In the genomic region with DNA sequence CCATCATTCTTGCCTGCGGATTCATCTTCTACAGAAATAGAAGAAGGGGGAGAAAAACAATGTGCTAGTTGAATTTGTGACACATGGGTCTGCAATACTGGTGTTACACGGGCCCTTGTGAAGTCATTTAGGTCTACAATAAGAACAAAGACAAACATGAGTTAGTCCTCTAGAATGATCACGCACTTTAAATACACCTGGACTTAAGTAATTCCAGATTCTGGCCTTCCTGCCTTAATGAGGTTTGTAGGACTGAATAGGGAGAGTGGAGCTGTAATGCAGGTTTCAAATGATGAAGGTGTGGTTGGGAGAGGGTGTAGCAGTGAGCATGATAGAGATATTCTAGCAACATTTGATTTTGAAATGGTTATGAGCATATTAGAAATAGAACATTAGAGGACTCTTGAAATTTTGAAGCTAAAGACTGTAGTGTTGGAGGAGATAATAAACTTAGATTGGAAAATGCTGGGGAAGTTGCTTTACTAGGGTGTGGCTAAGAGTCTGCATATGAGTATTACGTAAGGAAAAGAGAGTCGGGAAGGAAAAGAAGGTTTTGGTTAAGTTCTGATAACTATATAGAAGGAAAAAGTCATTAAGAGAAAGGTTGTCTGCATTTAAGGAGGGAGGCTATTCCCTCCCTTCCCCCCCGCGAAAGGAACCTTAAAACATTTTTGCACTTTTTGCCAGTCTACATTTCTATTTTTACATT, we compare ENCODE assay signal across 8 cellular contexts. TPM values are rescaled to one million over a fixed set of nuclear protein-coding genes. Genes with fewer than 3 reads are reported as not detected.
DNase-seq lines count a peak whose midpoint lies in the region; ATAC-seq and TF ChIP-seq lines count a peak whose summit lies in the region.

No MANE protein-coding gene starts in this region.

- peak overlapping the region; percentile 99 for H3K27ac Mint-ChIP-seq in progenitor cell of endocrine pancreas

- peaks cover 13% of the 10 kb centered on the region for H3K4me1 ChIP-seq in RWPE2 (ENCODE audit: insufficient read depth, poor library complexity, severe bottlenecking)

- H3K27me3 Mint-ChIP-seq in progenitor cell of endocrine pancreas, result no peaks in the 10 kb centered on the region

- peak overlapping the region; percentile 71 for H3K27ac ChIP-seq in RWPE2 (ENCODE audit: poor library complexity, severe bottlenecking)

- H3K9me3 Mint-ChIP-seq in progenitor cell of endocrine pancreas (ENCODE audit: low read depth), result no peaks in the 10 kb centered on the region

- peak overlapping the region; percentile 83 for H3K4me3 ChIP-seq in RWPE2 (ENCODE audit: severe bottlenecking)

- peak overlapping the region; percentile 90 for H3K4me3 Mint-ChIP-seq in progenitor cell of endocrine pancreas (ENCODE audit: low read depth)

- ATAC-seq in RWPE2 (ENCODE audit: low read depth), result no peak
- no peak for ATAC-seq in GM21360 (IDR thresholded peaks at IDR 0.05; ENCODE audit: unreplicated experiment)

- peak; percentile 74 for DNase-seq in SIG-M5 treated with dmso at 0.1 percent for 504 hours (lab: John Stamatoyannopoulos, UW; ENCODE audit: unreplicated experiment)
- DNase-seq in SIG-M5 (lab: John Stamatoyannopoulos, UW), result no peak
- DNase-seq in RWPE2 (ENCODE audit: low spot score), result no peak
- peak; percentile 40 for DNase-seq in epidermal melanocyte (ENCODE audit: insufficient read length, low spot score)
- no peak for DNase-seq in progenitor cell of endocrine pancreas (ENCODE audit: low spot score, unreplicated experiment)
- DNase-seq in stimulated activated CD8-positive, alpha-beta memory T cell treated with anti-CD3 and anti-CD28 coated beads, Interleukin-4, amount 100 ng/mL, for 48 hours, result no peak
- no peak for DNase-seq in occipital lobe (lab: John Stamatoyannopoulos, UW)

- no peaks in the 10 kb centered on the region for H3K36me3 Mint-ChIP-seq in progenitor cell of endocrine pancreas (ENCODE audit: insufficient read depth)

- H3K27me3 ChIP-seq in RWPE2 (ENCODE audit: insufficient read depth, poor library complexity, severe bottlenecking), result no peaks in the 10 kb centered on the region

- no peaks in the 10 kb centered on the region for H3K9me3 ChIP-seq in RWPE2 (ENCODE audit: severe bottlenecking)

- no peak for TF ChIP-seq CTCF in RWPE2 (IDR thresholded peaks at IDR 0.05; ENCODE audit: poor library complexity, severe bottlenecking)
- TF ChIP-seq CTCF in progenitor cell of endocrine pancreas (IDR thresholded peaks at IDR 0.05; ENCODE audit: unreplicated experiment), result no peak

- H3K4me1 Mint-ChIP-seq in progenitor cell of endocrine pancreas (ENCODE audit: low read depth), result peaks cover 17% of the 10 kb centered on the region

- H3K36me3 ChIP-seq in RWPE2 (ENCODE audit: low read depth), result peaks cover 68% of the 10 kb centered on the region

RNA-seq across cellular contexts. Expression of gene EIF2A, which starts 0.6 kb away (rescaled TPM):
- total RNA-seq in progenitor cell of endocrine pancreas (66.4 and 67.4 TPM in 2 replicates), occipital lobe (268 TPM)

RNA-seq across cellular contexts. Expression of gene SERP1, which starts 0.9 kb away (rescaled TPM):
- 94.9 and 97.7 TPM in 2 replicates for total RNA-seq in progenitor cell of endocrine pancreas
- total RNA-seq in occipital lobe, result 87.0 TPM

RNA-seq across cellular contexts. Expression of gene SELENOT, which starts 55.9 kb away (rescaled TPM):
- 68.1 and 69.0 TPM in 2 replicates for total RNA-seq in progenitor cell of endocrine pancreas
- 103 TPM for total RNA-seq in occipital lobe

Comparison
In these comparisons a context has a peak if more than half of its experiments do, and no peak if none do; other contexts are left out.
1. DNase-seq: peak in SIG-M5 treated with dmso at 0.1 percent for 504 hours (single experiment) and epidermal melanocyte (single experiment); none in SIG-M5 (single experiment), RWPE2 (single experiment), progenitor cell of endocrine pancreas (single experiment), stimulated activated CD8-positive, alpha-beta memory T cell treated with anti-CD3 and anti-CD28 coated beads, Interleukin-4, amount 100 ng/mL, for 48 hours (single experiment) and occipital lobe (single experiment).